Comparison of ENCODE assay signal across 8 cellular contexts in genomic region chr3:15205482-15205933, GRCh38. TPM values are rescaled to one million over a fixed set of nuclear protein-coding genes. Genes with fewer than 3 reads are reported as not detected.
A peak's percentile ranks its signal among the peaks of the same experiment; 100 is the strongest.
DNase-seq lines count a peak whose midpoint lies in the region; ATAC-seq and TF ChIP-seq lines count a peak whose summit lies in the region.

No MANE protein-coding gene starts in this region.

- no peak for TF ChIP-seq POLR2A in vagina (IDR thresholded peaks at IDR 0.05)

- H3K4me3 ChIP-seq in heart right ventricle (peak overlapping the region in 9 of 10 donors; percentile 71 to 98 (median 93)), mammary epithelial cell (replicated peaks in 1 of 3; ENCODE audit: insufficient read depth in 1 of 3, low read depth in 2 of 3, low read length in 3 of 3) (peak overlapping the region; percentile 46 to 93 (median 59)), mucosa of descending colon (peak overlapping the region; percentile 92), vagina (peak overlapping the region; percentile 88 to 98)

- H3K9me3 ChIP-seq in heart right ventricle, result no peaks in the 10 kb centered on the region
- H3K9me3 ChIP-seq in mammary epithelial cell (replicated peaks; ENCODE audit: insufficient read depth, low read length), result no peaks in the 10 kb centered on the region
- no peaks in the 10 kb centered on the region for H3K9me3 ChIP-seq in mucosa of descending colon
- H3K9me3 ChIP-seq in vagina, result no peaks in the 10 kb centered on the region

- TF ChIP-seq CTCF in heart right ventricle (IDR thresholded peaks at IDR 0.05) (no peak), mammary epithelial cell (conservative IDR thresholded peaks at IDR 0.05 in 1 of 2, IDR thresholded peaks at IDR 0.05 in 1 of 2; ENCODE audit: extremely low read depth in 1 of 2, insufficient read depth in 1 of 2, low read depth in 1 of 2, low read length in 2 of 2) (no peak), mucosa of descending colon (IDR thresholded peaks at IDR 0.05) (no peak), vagina (IDR thresholded peaks at IDR 0.05) (peak in 1 of 3 experiments; percentile 27)

- H4K20me1 ChIP-seq in mammary epithelial cell (ENCODE audit: insufficient read depth, low read length), result no peaks in the 10 kb centered on the region

- peaks cover 39% of the 10 kb centered on the region for H3K79me2 ChIP-seq in mammary epithelial cell (ENCODE audit: insufficient read depth, low read length)

- peak overlapping the region; percentile 96 for H3K4me2 ChIP-seq in mammary epithelial cell (ENCODE audit: insufficient read depth, low read depth, low read length)

- ATAC-seq in heart right ventricle (no peak), mucosa of descending colon (no peak), GM18873 (IDR thresholded peaks at IDR 0.05; ENCODE audit: low FRiP score, unreplicated experiment) (no peak), HG02588 (IDR thresholded peaks at IDR 0.05; ENCODE audit: unreplicated experiment) (no peak)

- dilution Hi-C loops in mammary epithelial cell (cut with HindIII; ENCODE audit: low sequenced_read_pairs), result no loop called here

- H3K27ac ChIP-seq in heart right ventricle, result peak overlapping the region; percentile 69 to 99 (median 96)
- peak overlapping the region; percentile 56 for H3K27ac ChIP-seq in mammary epithelial cell (ENCODE audit: insufficient read depth, low read depth, low read length)
- peak overlapping the region; percentile 96 for H3K27ac ChIP-seq in vagina

- CTCF ChIA-PET in mammary epithelial cell (lab: Charles Lee; ENCODE audit: low non-redundant PET), result interaction anchor here (0.6 kb wide), 1 partner anchor 23 kb away, joined by 7 read pairs; no protein-coding TSS in a partner anchor

- DNase-seq in heart right ventricle (no peak), cardiac septum (ENCODE audit: low spot score) (no peak), mammary epithelial cell (no peak), mucosa of descending colon (no peak), vagina (ENCODE audit: extremely low spot score in 2 of 2) (no peak)
- DNase-seq in NK-92 treated with Interleukin-12 subunit alpha and Interleukin-12 subunit beta, amount 100 ng/mL, for 24 hours (lab: John Stamatoyannopoulos, UW), result no peak

- H3K36me3 ChIP-seq in heart right ventricle, result peaks cover 0 to 16% (median 0%) of the 10 kb centered on the region in 9 donors
- H3K36me3 ChIP-seq in mammary epithelial cell (ENCODE audit: insufficient read depth, low read length), result no peaks in the 10 kb centered on the region
- H3K36me3 ChIP-seq in mucosa of descending colon (ENCODE audit: low read depth), result no peaks in the 10 kb centered on the region
- no peaks in the 10 kb centered on the region for H3K36me3 ChIP-seq in vagina

- no peaks in the 10 kb centered on the region for H3K27me3 ChIP-seq in heart right ventricle
- no peaks in the 10 kb centered on the region for H3K27me3 ChIP-seq in mammary epithelial cell (ENCODE audit: insufficient read depth, low read length)
- no peaks in the 10 kb centered on the region for H3K27me3 ChIP-seq in vagina

- peak overlapping the region; percentile 97 for H2AFZ ChIP-seq in mammary epithelial cell (ENCODE audit: low read depth, low read length)

- in situ Hi-C loops in mammary epithelial cell (cut with MboI; ENCODE audit: low sequenced_read_pairs in 2 of 2), result loop anchor here (10.0 to 25.0 kb wide), 3 partner anchors 91 to 268 kb away; partner anchors contain the start of gene NR2C2 (in 1 of the 2)

- TSS peak; percentile 57 for BruUV-seq in mammary epithelial cell (replicated peaks; lab: Mats Ljungman, UMichigan)

- intact Hi-C loops in heart right ventricle (cut with DNase I) (loop anchor here in 8 of 10 donors (5.0 to 10.0 kb wide), 8 partner anchors 91 to 359 kb away; no protein-coding TSS in a partner anchor), cardiac septum (cut with DNase I) (loop anchor here (5.0 kb wide), 1 partner anchor 98 kb away; no protein-coding TSS in a partner anchor), mammary epithelial cell (cut with micrococcal nuclease) (loop anchor here (5.0 kb wide), 2 partner anchors 47 to 1042 kb away; no protein-coding TSS in a partner anchor), mucosa of descending colon (cut with DNase I, micrococcal nuclease) (loop anchor here in 1 of 2 donors (10.0 kb wide), 1 partner anchor 101 kb away; no protein-coding TSS in a partner anchor), vagina (cut with DNase I) (no loop called here)

- 3 to 8% methylated on average over 3 of the region's 3 CpGs for WGBS in heart right ventricle, 2 donors
- WGBS in mammary epithelial cell (ENCODE audit: low coverage, missing lambda C conversion rate), result 5% methylated on average over 3 of the region's 3 CpGs

- H3K4me1 ChIP-seq in heart right ventricle (peaks cover 4 to 44% (median 28%) of the 10 kb centered on the region in 9 donors), mammary epithelial cell (ENCODE audit: insufficient read depth, low read length) (peaks cover 8% of the 10 kb centered on the region), mucosa of descending colon (ENCODE audit: low read depth) (peaks cover 19% of the 10 kb centered on the region), vagina (peaks cover 32% of the 10 kb centered on the region)

- peak overlapping the region; percentile 49 for H3K9ac ChIP-seq in mammary epithelial cell (ENCODE audit: insufficient read depth, low read length)

RNA-seq across cellular contexts. Expression of gene CAPN7, which starts 0.5 kb away (rescaled TPM):
- 10 to 100 TPM; 22.8 to 38.0 (median 26.7) TPM for total RNA-seq in heart right ventricle
- 10 to 100 TPM in 1 of 2 donors, 1 to 10 TPM in 1; 8.9 to 15.8 TPM for polyA plus RNA-seq in heart right ventricle
- 29.2 TPM for total RNA-seq in cardiac septum
- 10 to 100 TPM; 32.8 to 46.0 TPM for total RNA-seq in mammary epithelial cell
- polyA plus RNA-seq in mammary epithelial cell, result 12.9 TPM
- polyA minus RNA-seq in mammary epithelial cell, result 7.0 TPM
- total RNA-seq in mucosa of descending colon, result 10 to 100 TPM; 26.8 to 56.5 (median 44.9) TPM
- total RNA-seq in vagina, result 72.4 TPM
